10 cellular contexts compared by ENCODE assay signal in genomic region chr14:92657457-92658142, GRCh38.
A peak's percentile ranks its signal among the peaks of the same experiment; 100 is the strongest.
DNase-seq lines count a peak whose midpoint lies in the region; ATAC-seq and TF ChIP-seq lines count a peak whose summit lies in the region.
"Had no signal": no experiment of that assay in that cellular context is flagged by ENCODE, and none has a peak within 500 bp of the region (broad histone marks: within the 10 kb centered on the region; RNA-seq: fewer than 3 reads in every experiment).

No MANE protein-coding gene starts in this region.

- WGBS in mesendoderm (ENCODE audit: extremely low coverage, insufficient coverage, low lambda C conversion rate) = no CpG with 5 or more reads among the region's 13 CpGs
- WGBS in thyroid gland, 2 donors = 54 to 59% methylated on average over 13 of the region's 13 CpGs

- H2AK5ac ChIP-seq in mesendoderm (ENCODE audit: low read length) = no peak overlapping the region

- H3K4me3 ChIP-seq in mesendoderm (ENCODE audit: low read length) (no peak overlapping the region), thyroid gland (replicated peaks in 1 of 3) (no peak overlapping the region)
- H3K4me3 ChIP-seq: SK-N-MC had no signal

- no peak overlapping the region for H4K5ac ChIP-seq in mesendoderm (ENCODE audit: low read length)

- H3K4me1 ChIP-seq in mesendoderm (ENCODE audit: control insufficient read depth, low read depth, low read length) = peaks cover 2% of the 10 kb centered on the region
- peaks cover 0 to 4% of the 10 kb centered on the region in 2 donors for H3K4me1 ChIP-seq in thyroid gland

- no peaks in the 10 kb centered on the region for H3K27me3 Mint-ChIP-seq in activated CD4-positive, alpha-beta T cell treated with anti-CD3 and anti-CD28 coated beads for 36 hours
- H3K27me3 Mint-ChIP-seq in activated naive CD8-positive, alpha-beta T cell treated with anti-CD3 and anti-CD28 coated beads, Interleukin-2, amount 10 ng/mL, durations not matched to agents 7 days and 5 days = no peaks in the 10 kb centered on the region

- no peaks in the 10 kb centered on the region for H3K79me2 ChIP-seq in mesendoderm (ENCODE audit: control insufficient read depth, insufficient read depth, low read length)

- TF ChIP-seq POLR2A in thyroid gland (IDR thresholded peaks at IDR 0.05) = no peak

- H3K9ac ChIP-seq in mesendoderm (ENCODE audit: low read length) = no peak overlapping the region

- no peaks in the 10 kb centered on the region for H3K9me3 ChIP-seq in thyroid gland

- no peaks in the 10 kb centered on the region for H3K79me1 ChIP-seq in mesendoderm (ENCODE audit: low read length)

- H3K4ac ChIP-seq in mesendoderm (ENCODE audit: low read depth, low read length) = no peak overlapping the region

- peak overlapping the region; percentile 37 for H3K4me3 Mint-ChIP-seq in activated CD4-positive, alpha-beta T cell treated with anti-CD3 and anti-CD28 coated beads for 36 hours
- H3K4me3 Mint-ChIP-seq in activated naive CD8-positive, alpha-beta T cell treated with anti-CD3 and anti-CD28 coated beads, Interleukin-2, amount 10 ng/mL, durations not matched to agents 7 days and 5 days = peak overlapping the region; percentile 58

- no peak for TF ChIP-seq CTCF in thyroid gland (IDR thresholded peaks at IDR 0.05)

- peak overlapping the region; percentile 52 for H3K27ac Mint-ChIP-seq in activated CD4-positive, alpha-beta T cell treated with anti-CD3 and anti-CD28 coated beads for 36 hours
- H3K27ac Mint-ChIP-seq in activated naive CD8-positive, alpha-beta T cell treated with anti-CD3 and anti-CD28 coated beads, Interleukin-2, amount 10 ng/mL, durations not matched to agents 7 days and 5 days = peak overlapping the region; percentile 41

- no peak overlapping the region for H4K8ac ChIP-seq in mesendoderm (ENCODE audit: low read depth, low read length)

- ATAC-seq in activated CD4-positive, alpha-beta T cell treated with anti-CD3 and anti-CD28 coated beads for 36 hours = no peak
- ATAC-seq in activated naive CD8-positive, alpha-beta T cell treated with anti-CD3 and anti-CD28 coated beads, Interleukin-2, amount 10 ng/mL, durations not matched to agents 7 days and 5 days (ENCODE audit: low read depth) = no peak
- ATAC-seq in GM19035 (IDR thresholded peaks at IDR 0.05; ENCODE audit: unreplicated experiment) (no peak), esophagus mucosa (no peak), HG02571 (IDR thresholded peaks at IDR 0.05; ENCODE audit: unreplicated experiment) (no peak)

- H3K27ac ChIP-seq in mesendoderm (ENCODE audit: low read depth, low read length) (no peak overlapping the region), thyroid gland (no peak overlapping the region)
- H3K27ac ChIP-seq: SK-N-MC had no signal

- CTCF ChIA-PET in activated CD4-positive, alpha-beta T cell treated with anti-CD3 and anti-CD28 coated beads for 36 hours (lab: Charles Lee) = interaction anchor here (1.3 kb wide), 1 partner anchor 14 kb away, joined by 4 read pairs; no protein-coding TSS in a partner anchor

- H3K36me3 Mint-ChIP-seq in activated CD4-positive, alpha-beta T cell treated with anti-CD3 and anti-CD28 coated beads for 36 hours (ENCODE audit: low read depth) = peaks cover 79% of the 10 kb centered on the region
- peaks cover 76% of the 10 kb centered on the region for H3K36me3 Mint-ChIP-seq in activated naive CD8-positive, alpha-beta T cell treated with anti-CD3 and anti-CD28 coated beads, Interleukin-2, amount 10 ng/mL, durations not matched to agents 7 days and 5 days

- H3K23ac ChIP-seq in mesendoderm (ENCODE audit: low read length) = peak overlapping the region; percentile 24

- no peak overlapping the region for H2BK120ac ChIP-seq in mesendoderm (ENCODE audit: low read depth, low read length)

- H3K4me1 Mint-ChIP-seq in activated CD4-positive, alpha-beta T cell treated with anti-CD3 and anti-CD28 coated beads for 36 hours = peaks cover 84% of the 10 kb centered on the region
- peaks cover 64% of the 10 kb centered on the region for H3K4me1 Mint-ChIP-seq in activated naive CD8-positive, alpha-beta T cell treated with anti-CD3 and anti-CD28 coated beads, Interleukin-2, amount 10 ng/mL, durations not matched to agents 7 days and 5 days

- H3K4me2 ChIP-seq in mesendoderm (ENCODE audit: low read length) = no peak overlapping the region

- H3K56ac ChIP-seq in mesendoderm (ENCODE audit: low read length) = no peak overlapping the region

- H3K18ac ChIP-seq in mesendoderm (ENCODE audit: low read length) = no peak overlapping the region

- H2BK15ac ChIP-seq in mesendoderm (replicated peaks; ENCODE audit: low read depth) = no peak overlapping the region

- H3K9me3 Mint-ChIP-seq in activated CD4-positive, alpha-beta T cell treated with anti-CD3 and anti-CD28 coated beads for 36 hours (ENCODE audit: low read depth) = no peaks in the 10 kb centered on the region
- no peaks in the 10 kb centered on the region for H3K9me3 Mint-ChIP-seq in activated naive CD8-positive, alpha-beta T cell treated with anti-CD3 and anti-CD28 coated beads, Interleukin-2, amount 10 ng/mL, durations not matched to agents 7 days and 5 days

- H2BK5ac ChIP-seq in mesendoderm (ENCODE audit: low read length) = no peak overlapping the region

- POLR2A ChIA-PET in activated CD4-positive, alpha-beta T cell treated with anti-CD3 and anti-CD28 coated beads for 36 hours (lab: Charles Lee) = no interaction called here
- POLR2A ChIA-PET in activated naive CD8-positive, alpha-beta T cell treated with anti-CD3 and anti-CD28 coated beads, Interleukin-2, amount 10 ng/mL, durations not matched to agents 7 days and 5 days (lab: Charles Lee) = interaction anchor here (0.5 to 1.2 kb wide), 2 partner anchors 13 to 504 kb away, joined by 3 to 8 read pairs; no protein-coding TSS in a partner anchor

- peak; percentile 34 for DNase-seq in activated CD4-positive, alpha-beta T cell treated with anti-CD3 and anti-CD28 coated beads for 36 hours
- no peak for DNase-seq in activated CD4-positive, alpha-beta T cell treated with anti-CD3 and anti-CD28 coated beads, Interleukin-2, amount 50 U/mL, for 1 hour
- DNase-seq in activated naive CD8-positive, alpha-beta T cell treated with anti-CD3 and anti-CD28 coated beads, Interleukin-2, amount 10 ng/mL, durations not matched to agents 7 days and 5 days = no peak
- DNase-seq in mesendoderm (no peak), thyroid gland (peak; percentile 10 to 30)
- DNase-seq: activated effector memory CD4-positive, alpha-beta T cell treated with Interleukin-2 at 50 U/mL for 16 hours had no signal

- intact Hi-C loops in activated CD4-positive, alpha-beta T cell treated with anti-CD3 and anti-CD28 coated beads for 36 hours (cut with DNase I, micrococcal nuclease) = loop anchor here (10.0 kb wide), 2 partner anchors 103 to 793 kb away; partner anchors contain the start of gene TC2N (in 1 of the 2)
- intact Hi-C loops in thyroid gland (cut with DNase I) = no loop called here

- no peaks in the 10 kb centered on the region for H3K27me3 ChIP-seq in mesendoderm (ENCODE audit: insufficient read depth, low read length, poor library complexity)
- no peaks in the 10 kb centered on the region for H3K27me3 ChIP-seq in thyroid gland

- H3K36me3 ChIP-seq in mesendoderm (ENCODE audit: control insufficient read depth, insufficient read depth, low read length) (no peaks in the 10 kb centered on the region), thyroid gland (no peaks in the 10 kb centered on the region)

Comparison
In these comparisons a context has a peak if more than half of its experiments do, and no peak if none do; other contexts are left out.
1. DNase-seq: peak in activated CD4-positive, alpha-beta T cell treated with anti-CD3 and anti-CD28 coated beads for 36 hours (single experiment) and thyroid gland (2 of 2); none in activated CD4-positive, alpha-beta T cell treated with anti-CD3 and anti-CD28 coated beads, Interleukin-2, amount 50 U/mL, for 1 hour (single experiment), activated naive CD8-positive, alpha-beta T cell treated with anti-CD3 and anti-CD28 coated beads, Interleukin-2, amount 10 ng/mL, durations not matched to agents 7 days and 5 days (single experiment) and mesendoderm (single experiment).